1 cellular context compared by ENCODE assay signal in genomic region chr15:75842722-75843617, GRCh38.
TF ChIP-seq lines count a peak whose summit lies in the region.

TSS of gene UBE2Q2 (plus strand) at chr15:75843447. CDS start at chr15:75843667, 220 bp downstream.

TF ChIP-seq in K562, 482 proteins besides CTCF, POLR2A, EP300 and RAD21 (continued from another document):
- TF ChIP-seq ZNF639 (CRISPR knock-in tag; conservative IDR thresholded peaks at IDR 0.05 in 1 of 2, IDR thresholded peaks at IDR 0.05 in 1 of 2), result peak in 1 of 2 experiments; percentile 90; a peak in 2 of 4 replicates
- peak; percentile 75; the same call in 1 of the 2 replicates for TF ChIP-seq OTX1 (CRISPR knock-in tag; IDR thresholded peaks at IDR 0.05)
- TF ChIP-seq HLTF (IDR thresholded peaks at IDR 0.05), result peak; percentile 69; the same call in 1 of the 2 replicates
- peak; percentile 91 for TF ChIP-seq FOXP1 (CRISPR knock-in tag; IDR thresholded peaks at IDR 0.05)
- peak; percentile 64 for TF ChIP-seq RB1 (IDR thresholded peaks at IDR 0.05; ENCODE audit: low read depth)
- TF ChIP-seq GTF2B (IDR thresholded peaks at IDR 0.05; ENCODE audit: extremely low read depth, insufficient read length), result no peak
- TF ChIP-seq KDM1A (IDR thresholded peaks at IDR 0.05), result 0 out of 4 replicates have a peak, but pooled peaks of 1 of the 2 experiments have one; percentile 4
- TF ChIP-seq ZNF79 (CRISPR knock-in tag; IDR thresholded peaks at IDR 0.05; ENCODE audit: low read depth), result no peak
- TF ChIP-seq, protein P1, sequence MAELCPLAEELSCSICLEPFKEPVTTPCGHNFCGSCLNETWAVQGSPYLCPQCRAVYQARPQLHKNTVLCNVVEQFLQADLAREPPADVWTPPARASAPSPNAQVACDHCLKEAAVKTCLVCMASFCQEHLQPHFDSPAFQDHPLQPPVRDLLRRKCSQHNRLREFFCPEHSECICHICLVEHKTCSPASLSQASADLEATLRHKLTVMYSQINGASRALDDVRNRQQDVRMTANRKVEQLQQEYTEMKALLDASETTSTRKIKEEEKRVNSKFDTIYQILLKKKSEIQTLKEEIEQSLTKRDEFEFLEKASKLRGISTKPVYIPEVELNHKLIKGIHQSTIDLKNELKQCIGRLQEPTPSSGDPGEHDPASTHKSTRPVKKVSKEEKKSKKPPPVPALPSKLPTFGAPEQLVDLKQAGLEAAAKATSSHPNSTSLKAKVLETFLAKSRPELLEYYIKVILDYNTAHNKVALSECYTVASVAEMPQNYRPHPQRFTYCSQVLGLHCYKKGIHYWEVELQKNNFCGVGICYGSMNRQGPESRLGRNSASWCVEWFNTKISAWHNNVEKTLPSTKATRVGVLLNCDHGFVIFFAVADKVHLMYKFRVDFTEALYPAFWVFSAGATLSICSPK (IDR thresholded peaks at IDR 0.05; ENCODE audit: borderline replicate concordance), result peak; percentile 25; the same call in 1 of the 2 replicates
- TF ChIP-seq ZKSCAN1 (IDR thresholded peaks at IDR 0.05; ENCODE audit: low read depth, low read length), result peak; percentile 21; the same call in 1 of the 2 replicates
- peak; percentile 91 for TF ChIP-seq POLR2G (IDR thresholded peaks at IDR 0.05; ENCODE audit: low read depth, low read length)
- TF ChIP-seq, protein P2, sequence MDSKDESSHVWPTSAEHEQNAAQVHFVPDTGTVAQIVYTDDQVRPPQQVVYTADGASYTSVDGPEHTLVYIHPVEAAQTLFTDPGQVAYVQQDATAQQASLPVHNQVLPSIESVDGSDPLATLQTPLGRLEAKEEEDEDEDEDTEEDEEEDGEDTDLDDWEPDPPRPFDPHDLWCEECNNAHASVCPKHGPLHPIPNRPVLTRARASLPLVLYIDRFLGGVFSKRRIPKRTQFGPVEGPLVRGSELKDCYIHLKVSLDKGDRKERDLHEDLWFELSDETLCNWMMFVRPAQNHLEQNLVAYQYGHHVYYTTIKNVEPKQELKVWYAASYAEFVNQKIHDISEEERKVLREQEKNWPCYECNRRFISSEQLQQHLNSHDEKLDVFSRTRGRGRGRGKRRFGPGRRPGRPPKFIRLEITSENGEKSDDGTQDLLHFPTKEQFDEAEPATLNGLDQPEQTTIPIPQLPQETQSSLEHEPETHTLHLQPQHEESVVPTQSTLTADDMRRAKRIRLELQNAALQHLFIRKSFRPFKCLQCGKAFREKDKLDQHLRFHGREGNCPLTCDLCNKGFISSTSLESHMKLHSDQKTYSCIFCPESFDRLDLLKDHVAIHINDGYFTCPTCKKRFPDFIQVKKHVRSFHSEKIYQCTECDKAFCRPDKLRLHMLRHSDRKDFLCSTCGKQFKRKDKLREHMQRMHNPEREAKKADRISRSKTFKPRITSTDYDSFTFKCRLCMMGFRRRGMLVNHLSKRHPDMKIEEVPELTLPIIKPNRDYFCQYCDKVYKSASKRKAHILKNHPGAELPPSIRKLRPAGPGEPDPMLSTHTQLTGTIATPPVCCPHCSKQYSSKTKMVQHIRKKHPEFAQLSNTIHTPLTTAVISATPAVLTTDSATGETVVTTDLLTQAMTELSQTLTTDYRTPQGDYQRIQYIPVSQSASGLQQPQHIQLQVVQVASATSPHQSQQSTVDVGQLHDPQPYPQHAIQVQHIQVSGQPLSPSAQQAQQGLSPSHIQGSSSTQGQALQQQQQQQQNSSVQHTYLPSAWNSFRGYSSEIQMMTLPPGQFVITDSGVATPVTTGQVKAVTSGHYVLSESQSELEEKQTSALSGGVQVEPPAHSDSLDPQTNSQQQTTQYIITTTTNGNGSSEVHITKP (IDR thresholded peaks at IDR 0.05; ENCODE audit: partially characterized antibody), result peak; percentile 94
- no peak for TF ChIP-seq KLF16 (IDR thresholded peaks at IDR 0.05)
- TF ChIP-seq PATZ1 (CRISPR knock-in tag; IDR thresholded peaks at IDR 0.05; ENCODE audit: borderline replicate concordance), result no peak
- peak; percentile 70 to 76; a peak in 2 of 4 replicates for TF ChIP-seq NONO (IDR thresholded peaks at IDR 0.05; ENCODE audit: low read depth in 2 of 2, low read length in 1 of 2)
- TF ChIP-seq CUX1 (CRISPR knock-in tag; IDR thresholded peaks at IDR 0.05), result 0 out of 2 replicates have a peak, but pooled peaks have one; percentile 67
- no peak for TF ChIP-seq ZNF146 (CRISPR knock-in tag; IDR thresholded peaks at IDR 0.05; ENCODE audit: unreplicated experiment)
- TF ChIP-seq ZC3H4 (CRISPR knock-in tag; IDR thresholded peaks at IDR 0.05; ENCODE audit: borderline replicate concordance), result no peak
- TF ChIP-seq ZNF668 (CRISPR knock-in tag; IDR thresholded peaks at IDR 0.05), result no peak
- no peak for TF ChIP-seq NFIX (CRISPR knock-in tag; IDR thresholded peaks at IDR 0.05; ENCODE audit: low read depth)
- 0 out of 2 replicates have a peak, but pooled peaks have one; percentile 41 for TF ChIP-seq PTBP1 (IDR thresholded peaks at IDR 0.05; ENCODE audit: low read depth, low read length)
- TF ChIP-seq ZNF232 (CRISPR knock-in tag; IDR thresholded peaks at IDR 0.05), result no peak
- TF ChIP-seq, protein P3, sequence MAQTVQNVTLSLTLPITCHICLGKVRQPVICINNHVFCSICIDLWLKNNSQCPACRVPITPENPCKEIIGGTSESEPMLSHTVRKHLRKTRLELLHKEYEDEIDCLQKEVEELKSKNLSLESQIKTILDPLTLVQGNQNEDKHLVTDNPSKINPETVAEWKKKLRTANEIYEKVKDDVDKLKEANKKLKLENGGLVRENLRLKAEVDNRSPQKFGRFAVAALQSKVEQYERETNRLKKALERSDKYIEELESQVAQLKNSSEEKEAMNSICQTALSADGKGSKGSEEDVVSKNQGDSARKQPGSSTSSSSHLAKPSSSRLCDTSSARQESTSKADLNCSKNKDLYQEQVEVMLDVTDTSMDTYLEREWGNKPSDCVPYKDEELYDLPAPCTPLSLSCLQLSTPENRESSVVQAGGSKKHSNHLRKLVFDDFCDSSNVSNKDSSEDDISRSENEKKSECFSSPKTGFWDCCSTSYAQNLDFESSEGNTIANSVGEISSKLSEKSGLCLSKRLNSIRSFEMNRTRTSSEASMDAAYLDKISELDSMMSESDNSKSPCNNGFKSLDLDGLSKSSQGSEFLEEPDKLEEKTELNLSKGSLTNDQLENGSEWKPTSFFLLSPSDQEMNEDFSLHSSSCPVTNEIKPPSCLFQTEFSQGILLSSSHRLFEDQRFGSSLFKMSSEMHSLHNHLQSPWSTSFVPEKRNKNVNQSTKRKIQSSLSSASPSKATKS (CRISPR knock-in tag; IDR thresholded peaks at IDR 0.05), result no peak
- peak; percentile 97 for TF ChIP-seq ZNF766 (CRISPR knock-in tag; conservative IDR thresholded peaks at IDR 0.05)
- TF ChIP-seq NFATC3 (IDR thresholded peaks at IDR 0.05), result no peak
- no peak for TF ChIP-seq POU5F1 (IDR thresholded peaks at IDR 0.05; ENCODE audit: borderline replicate concordance, low read depth, low read length, partially characterized antibody)
- peak; percentile 55 for TF ChIP-seq NKRF (IDR thresholded peaks at IDR 0.05; ENCODE audit: borderline replicate concordance)
- TF ChIP-seq TEAD1 (CRISPR knock-in tag; IDR thresholded peaks at IDR 0.05), result peak in 1 of 2 experiments; percentile 79; a peak in 1 of 4 replicates
- TF ChIP-seq MED1 (CRISPR knock-in tag; IDR thresholded peaks at IDR 0.05; ENCODE audit: borderline replicate concordance), result no peak
- peak; percentile 92 for TF ChIP-seq ZNF584 (CRISPR knock-in tag; IDR thresholded peaks at IDR 0.05; ENCODE audit: low read depth)
- TF ChIP-seq ZNF24 (IDR thresholded peaks at IDR 0.05), result 0 out of 2 replicates have a peak, but pooled peaks have one; percentile 11
- TF ChIP-seq THRB (CRISPR knock-in tag; conservative IDR thresholded peaks at IDR 0.05), result no peak
- TF ChIP-seq KDM5B (IDR thresholded peaks at IDR 0.05; ENCODE audit: insufficient replicate concordance, low read depth, low read length), result peak; percentile 37
- peak in 1 of 2 experiments; percentile 60; a peak in 1 of 4 replicates for TF ChIP-seq FOXA3 (CRISPR knock-in tag; conservative IDR thresholded peaks at IDR 0.05 in 1 of 2, IDR thresholded peaks at IDR 0.05 in 1 of 2)
TF ChIP-seq in K562: peak in this region for 140.
